In genomic region chr21:41766883-41767605, GRCh38 we compare ENCODE assay signal across 8 cellular contexts. TPM values are rescaled to one million over a fixed set of nuclear protein-coding genes. Genes with fewer than 3 reads are reported as not detected.
DNase-seq lines count a peak whose midpoint lies in the region; ATAC-seq lines count a peak whose summit lies in the region.

Gene RIPK4 (minus strand): TSS chr21:41767052. CDS start chr21:41767041, 11 bp downstream.

- peak within 1 kb of the TSS; percentile 72 to 82 for H3K4me3 Mint-ChIP-seq in effector memory CD8-positive, alpha-beta T cell
- peak within 1 kb of the TSS; percentile 66 to 89 (median 84) for H3K4me3 Mint-ChIP-seq in naive B cell
- H3K4me3 Mint-ChIP-seq in stimulated activated naive CD8-positive, alpha-beta T cell treated with anti-CD3 and anti-CD28 coated beads, Interleukin-15, Interleukin-2, amounts not matched to agents 100 ng/mL and 50 ng/mL, for 24 hours, result peak within 1 kb of the TSS; percentile 74

- ATAC-seq in GM18868 (IDR thresholded peaks at IDR 0.05; ENCODE audit: unreplicated experiment), result peak; percentile 42
- peak; percentile 47 for ATAC-seq in effector memory CD8-positive, alpha-beta T cell (replicated peaks)
- ATAC-seq in naive B cell (ENCODE audit: low read depth in 2 of 2), result peak; percentile 61 to 72

- no peaks in the 10 kb centered on the region for H3K36me3 Mint-ChIP-seq in effector memory CD8-positive, alpha-beta T cell (ENCODE audit: insufficient read depth)
- H3K36me3 Mint-ChIP-seq in naive B cell, result peaks cover 8 to 9% of the 10 kb centered on the region in 2 donors
- H3K36me3 Mint-ChIP-seq in stimulated activated naive CD8-positive, alpha-beta T cell treated with anti-CD3 and anti-CD28 coated beads, Interleukin-15, Interleukin-2, amounts not matched to agents 100 ng/mL and 50 ng/mL, for 24 hours (ENCODE audit: low read depth), result peaks cover 6% of the 10 kb centered on the region

- no peaks in the 10 kb centered on the region for H3K9me3 Mint-ChIP-seq in effector memory CD8-positive, alpha-beta T cell
- H3K9me3 Mint-ChIP-seq in naive B cell, result peaks cover 0 to 8% (median 5%) of the 10 kb centered on the region in 7 donors
- no peaks in the 10 kb centered on the region for H3K9me3 Mint-ChIP-seq in stimulated activated naive CD8-positive, alpha-beta T cell treated with anti-CD3 and anti-CD28 coated beads, Interleukin-15, Interleukin-2, amounts not matched to agents 100 ng/mL and 50 ng/mL, for 24 hours

- H3K27me3 Mint-ChIP-seq in effector memory CD8-positive, alpha-beta T cell, result peaks cover 72 to 92% of the 10 kb centered on the region in 2 donors
- peaks cover 74 to 91% (median 87%) of the 10 kb centered on the region in 3 donors for H3K27me3 Mint-ChIP-seq in naive B cell
- peaks cover 78% of the 10 kb centered on the region for H3K27me3 Mint-ChIP-seq in stimulated activated naive CD8-positive, alpha-beta T cell treated with anti-CD3 and anti-CD28 coated beads, Interleukin-15, Interleukin-2, amounts not matched to agents 100 ng/mL and 50 ng/mL, for 24 hours

- peaks cover 22 to 27% of the 10 kb centered on the region in 2 donors for H3K4me1 Mint-ChIP-seq in effector memory CD8-positive, alpha-beta T cell (ENCODE audit: low read depth in 2 of 2)
- H3K4me1 Mint-ChIP-seq in naive B cell, result peaks cover 28 to 45% (median 34%) of the 10 kb centered on the region in 3 donors
- peaks cover 28% of the 10 kb centered on the region for H3K4me1 Mint-ChIP-seq in stimulated activated naive CD8-positive, alpha-beta T cell treated with anti-CD3 and anti-CD28 coated beads, Interleukin-15, Interleukin-2, amounts not matched to agents 100 ng/mL and 50 ng/mL, for 24 hours (ENCODE audit: low read depth)

- no peak within 1 kb of the TSS for H3K27ac Mint-ChIP-seq in effector memory CD8-positive, alpha-beta T cell
- peak within 1 kb of the TSS in 5 of 6 donors; percentile 19 to 91 (median 57) for H3K27ac Mint-ChIP-seq in naive B cell
- H3K27ac Mint-ChIP-seq in stimulated activated naive CD8-positive, alpha-beta T cell treated with anti-CD3 and anti-CD28 coated beads, Interleukin-15, Interleukin-2, amounts not matched to agents 100 ng/mL and 50 ng/mL, for 24 hours, result peak within 1 kb of the TSS; percentile 42

- DNase-seq in NCI-H1930 (lab: John Stamatoyannopoulos, UW), result peak; percentile 69 to 79
- DNase-seq in activated CD4-positive, alpha-beta T cell treated with anti-CD3 and anti-CD28 coated beads, Interleukin-2, amount 50 U/mL, for 1 hour, result peak; percentile 63
- DNase-seq in effector memory CD8-positive, alpha-beta T cell, result no peak
- no peak for DNase-seq in naive B cell
- DNase-seq in DMS114 treated with DMSO at 0.1 percent for 48 hours (lab: John Stamatoyannopoulos, UW; ENCODE audit: unreplicated experiment), result no peak
- no peak for DNase-seq in cerebellum (ENCODE audit: low spot score)

RNA-seq across cellular contexts. Expression of gene RIPK4, which starts in this region (rescaled TPM):
- polyA plus RNA-seq in naive B cell (ENCODE audit: low read depth in 6 of 6), result not detected
- total RNA-seq in cerebellum, result 0.18 TPM

Comparison
In these comparisons a context has a peak if more than half of its experiments do, and no peak if none do; other contexts are left out.
1. Peak in ATAC-seq in naive B cell; RNA of the gene not detected or under 1 TPM.
2. DNase-seq: peak in NCI-H1930 (2 of 2) and activated CD4-positive, alpha-beta T cell treated with anti-CD3 and anti-CD28 coated beads, Interleukin-2, amount 50 U/mL, for 1 hour (single experiment); none in effector memory CD8-positive, alpha-beta T cell (0 of 3), naive B cell (single experiment), DMS114 treated with DMSO at 0.1 percent for 48 hours (single experiment) and cerebellum (single experiment).
3. H3K27ac Mint-ChIP-seq: peak in naive B cell (5 of 6) and stimulated activated naive CD8-positive, alpha-beta T cell treated with anti-CD3 and anti-CD28 coated beads, Interleukin-15, Interleukin-2, amounts not matched to agents 100 ng/mL and 50 ng/mL, for 24 hours (single experiment); none in effector memory CD8-positive, alpha-beta T cell (0 of 2).
4. Peak in every context shown above with its lines, with median percentiles within 50 percentile points of each other: ATAC-seq and H3K4me3 Mint-ChIP-seq.